Comparison of ENCODE assay signal across 22 cellular contexts in the genomic region with DNA sequence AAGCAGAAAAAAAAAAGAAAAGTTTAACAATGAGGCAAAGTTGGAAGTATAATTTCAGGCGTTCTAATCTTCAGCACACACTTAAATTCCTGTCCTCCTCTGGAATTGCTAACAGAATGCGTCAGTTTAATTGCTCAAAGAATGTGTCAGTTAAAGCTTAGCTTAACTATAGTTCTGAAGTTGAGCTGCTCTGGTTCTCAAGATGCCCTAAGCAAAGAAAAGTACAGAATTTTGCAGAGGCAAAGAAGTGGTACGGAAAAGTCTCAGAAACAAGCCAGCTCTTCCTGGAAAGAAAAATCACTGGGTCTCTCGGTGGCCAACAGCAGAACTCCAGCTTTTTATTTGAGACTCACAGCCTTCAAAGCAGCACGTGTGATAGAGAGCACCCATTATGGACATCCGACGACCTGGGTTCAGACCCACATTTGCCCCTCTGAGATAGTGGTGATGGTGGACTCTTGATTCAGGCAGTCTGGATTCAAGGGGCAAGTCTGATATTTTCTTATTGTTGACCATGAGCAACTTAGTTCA. TPM values are rescaled to one million over a fixed set of nuclear protein-coding genes. Genes with fewer than 3 reads are reported as not detected.
A peak's percentile ranks its signal among the peaks of the same experiment; 100 is the strongest.
DNase-seq lines count a peak whose midpoint lies in the region; ATAC-seq, FAIRE-seq and TF ChIP-seq lines count a peak whose summit lies in the region.
"Had no signal": no experiment of that assay in that cellular context is flagged by ENCODE, and none has a peak within 500 bp of the region (broad histone marks: within the 10 kb centered on the region; RNA-seq: fewer than 3 reads in every experiment).

No MANE protein-coding gene starts in this region.

- no peak overlapping the region for H3K14ac ChIP-seq in mesenchymal stem cell (ENCODE audit: low read length in 2 of 2)

- CTCF ChIA-PET in K562 (lab: Yijun Ruan, JAX; ENCODE audit: low intra/inter-chr PET ratio) = no interaction called here

- no peaks in the 10 kb centered on the region for H3K79me1 ChIP-seq in mesenchymal stem cell (replicated peaks; ENCODE audit: low read length, poor library complexity, severe bottlenecking)

- H3K9me3 ChIP-seq in HUES6 (ENCODE audit: control insufficient read depth, insufficient read depth, low read depth, low read length) (peaks cover 17% of the 10 kb centered on the region; the same call in 1 of the 2 replicates), K562 (replicated peaks; ENCODE audit: control insufficient read depth, insufficient read depth, low read depth, low read length) (no peaks in the 10 kb centered on the region), mesenchymal stem cell (ENCODE audit: control insufficient read depth, low read length) (no peaks in the 10 kb centered on the region), SJCRH30 (replicated peaks) (no peaks in the 10 kb centered on the region)
- H3K9me3 ChIP-seq: ascending aorta, HAP-1, neutrophil had no signal

- H3K18ac ChIP-seq in mesenchymal stem cell (ENCODE audit: low read depth in 1 of 2, low read length in 2 of 2) = no peak overlapping the region

- no peak overlapping the region for H3K23ac ChIP-seq in mesenchymal stem cell (ENCODE audit: low read length in 2 of 2)

- H2BK12ac ChIP-seq in mesenchymal stem cell (ENCODE audit: low read length in 2 of 2) = no peak overlapping the region

- TF ChIP-seq RAD21 in K562 (CRISPR knock-in tag; conservative IDR thresholded peaks at IDR 0.05 in 1 of 2, IDR thresholded peaks at IDR 0.05 in 1 of 2) = no peak

- 16% methylated on average over 7 of the region's 7 CpGs for WGBS in K562 (ENCODE audit: insufficient coverage, low coverage, missing lambda C conversion rate)
- WGBS in mesenchymal stem cell = 65% methylated on average over 6 of the region's 7 CpGs

- no peak overlapping the region for H3K4me3 ChIP-seq in HUES6 (ENCODE audit: low read depth, low read length)
- no peak overlapping the region for H3K4me3 ChIP-seq in K562
- H3K4me3 ChIP-seq in mesenchymal stem cell (ENCODE audit: insufficient read depth in 1 of 2, low read depth in 1 of 2, low read length in 2 of 2) = no peak overlapping the region
- H3K4me3 ChIP-seq in SJCRH30 = no peak overlapping the region
- H3K4me3 ChIP-seq: HAP-1 had no signal

- H3K4me2 ChIP-seq in K562 (ENCODE audit: insufficient read depth, low read length) (0 out of 2 replicates have a peak overlapping the region, but pooled peaks have one; percentile 22), mesenchymal stem cell (ENCODE audit: low read length, poor library complexity, severe bottlenecking) (no peak overlapping the region)

- no peak overlapping the region for H2BK15ac ChIP-seq in mesenchymal stem cell (ENCODE audit: low read depth, poor library complexity, severe bottlenecking)

- intact Hi-C loops in K562 (cut with micrococcal nuclease) = loop anchor here (10.0 kb wide), 1 partner anchor 221 kb away; no protein-coding TSS in a partner anchor

- no peak for TF ChIP-seq CTCF in K562 (IDR thresholded peaks at IDR 0.05 in 2 of 3, conservative IDR thresholded peaks at IDR 0.05 in 1 of 3; ENCODE audit: insufficient read depth in 2 of 3, low read depth in 1 of 3, low read length in 3 of 3)

- no peak overlapping the region for H4K91ac ChIP-seq in mesenchymal stem cell (ENCODE audit: low read length)

- H2BK120ac ChIP-seq in mesenchymal stem cell (ENCODE audit: low read depth, low read length) = no peak overlapping the region

- in situ Hi-C loops in K562 (cut with MboI) = no loop called here

- peaks cover 31% of the 10 kb centered on the region for H3K4me1 ChIP-seq in HUES6 (ENCODE audit: control insufficient read depth, insufficient read depth, low read length)
- peaks cover 14 to 28% of the 10 kb centered on the region in 2 experiments for H3K4me1 ChIP-seq in K562 (replicated peaks in 1 of 2; ENCODE audit: control insufficient read depth in 2 of 2, insufficient read depth in 2 of 2, low read length in 2 of 2)
- peaks cover 5% of the 10 kb centered on the region for H3K4me1 ChIP-seq in mesenchymal stem cell (ENCODE audit: control insufficient read depth, insufficient read depth, low read depth, low read length)
- no peaks in the 10 kb centered on the region for H3K4me1 ChIP-seq in SJCRH30
- H3K4me1 ChIP-seq: ascending aorta, HAP-1 had no signal

- peak overlapping the region; percentile 61 for H4K8ac ChIP-seq in mesenchymal stem cell (ENCODE audit: low read length)

- H3K27me3 ChIP-seq in HUES6 (ENCODE audit: control insufficient read depth, insufficient read depth, low read length) = no peaks in the 10 kb centered on the region
- no peaks in the 10 kb centered on the region for H3K27me3 ChIP-seq in K562 (ENCODE audit: control insufficient read depth in 2 of 2, insufficient read depth in 2 of 2, low read length in 2 of 2)
- no peaks in the 10 kb centered on the region for H3K27me3 ChIP-seq in mesenchymal stem cell (ENCODE audit: control insufficient read depth in 1 of 2, insufficient read depth in 1 of 2, low read length in 2 of 2)
- H3K27me3 ChIP-seq in SJCRH30 = no peaks in the 10 kb centered on the region
- H3K27me3 ChIP-seq: ascending aorta, neutrophil had no signal

- H2AFZ ChIP-seq in K562 (ENCODE audit: low read depth, low read length) = peak overlapping the region; percentile 83
- no peak overlapping the region for H2AFZ ChIP-seq in mesenchymal stem cell (ENCODE audit: low read depth, low read length)

- TF ChIP-seq POLR2A in K562 (conservative IDR thresholded peaks at IDR 0.05) = no peak

- H3K36me3 ChIP-seq in HUES6 (ENCODE audit: control insufficient read depth, insufficient read depth, low read length) = no peaks in the 10 kb centered on the region
- no peaks in the 10 kb centered on the region for H3K36me3 ChIP-seq in K562 (ENCODE audit: control insufficient read depth, insufficient read depth, low read length)
- H3K36me3 ChIP-seq in mesenchymal stem cell (ENCODE audit: control insufficient read depth in 1 of 2, insufficient read depth in 2 of 2, low read depth in 1 of 2, low read length in 2 of 2) = no peaks in the 10 kb centered on the region
- H3K36me3 ChIP-seq in SJCRH30 = no peaks in the 10 kb centered on the region
- H3K36me3 ChIP-seq: ascending aorta, HAP-1, heart right ventricle, neutrophil had no signal

- DNase-seq in AG08395 (ENCODE audit: low spot score) (peak; percentile 14), K562 (ENCODE audit: extremely low read depth in 1 of 4, low spot score in 3 of 4) (no peak), mesenchymal stem cell (no peak), SJCRH30 (no peak)
- no peak for DNase-seq in central memory CD4-positive, alpha-beta T cell
- DNase-seq: activated CD4-positive, alpha-beta T cell treated with anti-CD3 and anti-CD28 coated beads for 36 hours; activated CD8-positive, alpha-beta memory T cell treated with anti-CD3 and anti-CD28 coated beads, Interleukin-2, amount 50 U/mL, for 4 hours; activated naive CD4-positive, alpha-beta T cell; cortex of kidney; GF-D8; heart right ventricle; kidney; SIG-M5; stimulated activated CD4-positive, alpha-beta T cell treated with anti-CD3 and anti-CD28 coated beads, Interleukin-4, amount 100 ng/mL, for 1 hour; stimulated activated CD8-positive, alpha-beta memory T cell treated with anti-CD3 and anti-CD28 coated beads, Interleukin-4, amount 100 ng/mL, for 48 hours; T-helper 9 cell had no signal

- peak; percentile 29 for ATAC-seq in K562
- no peak for ATAC-seq in GM21528 (IDR thresholded peaks at IDR 0.05; ENCODE audit: low FRiP score, unreplicated experiment)
- no peak for ATAC-seq in HG02642 (IDR thresholded peaks at IDR 0.05; ENCODE audit: poor library complexity, unreplicated experiment)
- ATAC-seq: activated CD4-positive, alpha-beta T cell treated with anti-CD3 and anti-CD28 coated beads for 36 hours had no signal

- H2BK5ac ChIP-seq in mesenchymal stem cell (ENCODE audit: low read depth, low read length, poor library complexity, severe bottlenecking) = no peak overlapping the region

- H3K79me2 ChIP-seq in K562 (ENCODE audit: control insufficient read depth, insufficient read depth, low read length) = no peaks in the 10 kb centered on the region

- H3K9me1 ChIP-seq in K562 (ENCODE audit: control insufficient read depth, insufficient read depth, low read length) = no peaks in the 10 kb centered on the region

- peak overlapping the region; percentile 77 for H2AK5ac ChIP-seq in mesenchymal stem cell (ENCODE audit: low read length, severe bottlenecking)

- H3K4ac ChIP-seq in mesenchymal stem cell (ENCODE audit: low read depth in 1 of 2, low read length in 2 of 2) = no peak overlapping the region

- H3K9ac ChIP-seq in HUES6 (ENCODE audit: low read length) (peak overlapping the region; percentile 26), K562 (ENCODE audit: insufficient read depth in 1 of 2, low read depth in 2 of 2, low read length in 2 of 2) (no peak overlapping the region; a peak in 1 of 4 replicates), mesenchymal stem cell (ENCODE audit: low read length) (peak overlapping the region; percentile 5)

- no peaks in the 10 kb centered on the region for H4K20me1 ChIP-seq in K562 (replicated peaks; ENCODE audit: control insufficient read depth, insufficient read depth, low read length)

- no TSS peak for BruUV-seq in K562 (replicated peaks; lab: Mats Ljungman, UMichigan)

- FAIRE-seq in K562 (lab: Jason Lieb, UNC) = no peak
- FAIRE-seq: kidney had no signal

- H3K27ac ChIP-seq in HUES6 (ENCODE audit: low read depth, low read length) (peak overlapping the region; percentile 52; the same call in 1 of the 2 replicates), K562 (ENCODE audit: extremely low read depth, low read depth, low read length) (peak overlapping the region; percentile 29; the same call in 1 of the 3 replicates), mesenchymal stem cell (ENCODE audit: low read length, poor library complexity, severe bottlenecking) (peak overlapping the region; percentile 20), SJCRH30 (no peak overlapping the region)
- H3K27ac ChIP-seq: ascending aorta, heart right ventricle, neutrophil had no signal

- no peak for TF ChIP-seq EP300 in K562 (IDR thresholded peaks at IDR 0.05; ENCODE audit: low read length)

- POLR2A ChIA-PET in K562 (lab: Yijun Ruan, JAX) = interaction anchor here (0.6 to 2.7 kb wide), 12 partner anchors 9 to 773 kb away, joined by 3 to 23 read pairs (median 5); a partner anchor contains a TSS

RNA-seq across cellular contexts. Expression of a gene that starts 22.2 kb away (rescaled TPM):
- total RNA-seq in K562 (2011; cell fraction: chromatin; rRNA removed; ENCODE audit: low replicate concordance) = 5.2 and 8.0 TPM in 2 replicates
- total RNA-seq in K562 (2011; cell fraction: nucleolus; rRNA removed) = 1.7 and 2.7 TPM in 2 replicates
- 3.4 and 3.9 TPM in 2 replicates for total RNA-seq in K562 (2011; cell fraction: nucleoplasm; rRNA removed)
- total RNA-seq in K562 (2014; rRNA removed) = 3.0 and 3.4 TPM in 2 replicates
- total RNA-seq in K562 (2014; rRNA removed; fragmentation: Illumina TruSeq; extraction: Trizol) = 4.6 and 4.7 TPM in 2 replicates
- 3.4 and 3.8 TPM in 2 replicates for total RNA-seq in K562 (2015; rRNA removed; fragmentation: Illumina TruSeq; extraction: Trizol)
- total RNA-seq in K562 (2021) = 3.5 and 4.7 TPM in 2 replicates
- polyA plus RNA-seq in K562 (2011; rRNA removed) = 0.32 and 3.6 TPM in 2 replicates
- polyA plus RNA-seq in K562 (2011; cell fraction: cytosol; rRNA removed) = 0.24 and 1.3 TPM in 2 replicates
- 0.79 and 3.4 TPM in 2 replicates for polyA plus RNA-seq in K562 (2011; cell fraction: nucleus; rRNA removed)
- 4.5 and 6.0 TPM in 2 replicates for polyA plus RNA-seq in K562 (2012)
- polyA plus RNA-seq in K562 (2014; fragmentation: Illumina TruSeq; extraction: Trizol) = 3.4 and 4.2 TPM in 2 replicates
- 1 to 10 TPM; 2.9 to 6.5 TPM for polyA plus RNA-seq in K562 (2014; fragmentation: Nextera tagmentation; extraction: Ambion mirVana)
- polyA plus RNA-seq in K562 (2014; rRNA removed) = 2.7 and 3.8 TPM in 2 replicates
- 1.1 and 3.9 TPM in 2 replicates for polyA minus RNA-seq in K562 (2011; rRNA and poly(A)+ RNA removed)
- 0.27 and 1.7 TPM in 2 replicates for polyA minus RNA-seq in K562 (2011; cell fraction: cytosol; rRNA and poly(A)+ RNA removed)
- 1.9 and 6.5 TPM in 2 replicates for polyA minus RNA-seq in K562 (2011; cell fraction: nucleus; rRNA and poly(A)+ RNA removed)
- 0.08 TPM for polyA plus RNA-seq in mesenchymal stem cell (2013, experiment 1 of 2)
- polyA plus RNA-seq in mesenchymal stem cell (2013, experiment 2 of 2) = 0.11 TPM
- total RNA-seq in SJCRH30 (2014; rRNA removed; shearing (Covaris generic)) = 0.04 TPM in 1 of 2 replicates, not detected in the other
- total RNA-seq: ascending aorta had no signal
- polyA plus RNA-seq: heart right ventricle had no signal

Comparison
In these comparisons a context has a peak if more than half of its experiments do, and no peak if none do; other contexts are left out.
1. H3K9ac ChIP-seq: peak in HUES6 (single experiment) and mesenchymal stem cell (single experiment); none in K562 (0 of 2).